In genomic region chr15:83106994-83107840, GRCh38 we compare ENCODE assay signal across 8 cellular contexts. TPM values are rescaled to one million over a fixed set of nuclear protein-coding genes. Genes with fewer than 3 reads are reported as not detected.
DNase-seq lines count a peak whose midpoint lies in the region; ATAC-seq and TF ChIP-seq lines count a peak whose summit lies in the region.

TM6SF1 (plus strand) TSS chr15:83107645; CDS start chr15:83107681, 36 bp downstream.

- no peak within 1 kb of the TSS for H3K27ac ChIP-seq in prostate gland

- no peak for TF ChIP-seq POLR2A in prostate gland (IDR thresholded peaks at IDR 0.05)

- peaks cover 16% of the 10 kb centered on the region for H3K4me1 Mint-ChIP-seq in activated naive CD4-positive, alpha-beta T cell treated with anti-CD3 and anti-CD28 coated beads for 36 hours (ENCODE audit: low read depth)

- no peaks in the 10 kb centered on the region for H3K9me3 Mint-ChIP-seq in activated naive CD4-positive, alpha-beta T cell treated with anti-CD3 and anti-CD28 coated beads for 36 hours

- peak; percentile 56 for ATAC-seq in HG03432 (IDR thresholded peaks at IDR 0.05; ENCODE audit: unreplicated experiment)
- ATAC-seq in left cardiac atrium: peak; percentile 48 to 72
- ATAC-seq in GM21447 (IDR thresholded peaks at IDR 0.05; ENCODE audit: unreplicated experiment): no peak

- H3K27me3 ChIP-seq in prostate gland (replicated peaks; ENCODE audit: insufficient read depth): no peaks in the 10 kb centered on the region

- peak within 1 kb of the TSS; percentile 33 to 37 for H3K4me3 ChIP-seq in prostate gland

- intact Hi-C loops in activated naive CD4-positive, alpha-beta T cell treated with anti-CD3 and anti-CD28 coated beads for 36 hours (cut with micrococcal nuclease): loop anchor here (5.0 to 10.0 kb wide), 2 partner anchors 62 to 100 kb away; partner anchors contain the start of gene HDGFL3
- intact Hi-C loops in left cardiac atrium (cut with DNase I) (loop anchor here in 1 of 2 donors (5.0 kb wide), 1 partner anchor 95 kb away; the partner anchor contains the start of gene C15orf40), prostate gland (cut with DNase I) (no loop called here)

- 1% methylated on average over 86 of the region's 97 CpGs for WGBS in prostate gland

- H3K27ac Mint-ChIP-seq in activated naive CD4-positive, alpha-beta T cell treated with anti-CD3 and anti-CD28 coated beads for 36 hours: no peak within 1 kb of the TSS

- H3K36me3 ChIP-seq in prostate gland: no peaks in the 10 kb centered on the region

- DNase-seq in DMS 273 (lab: John Stamatoyannopoulos, UW; ENCODE audit: unreplicated experiment) (peak; percentile 69), DMS 273 treated with DMSO at 0.1 percent for 48 hours (lab: John Stamatoyannopoulos, UW) (no peak), left cardiac atrium (peak; percentile 52), prostate gland (ENCODE audit: low spot score) (no peak), epidermal melanocyte (ENCODE audit: insufficient read length, low spot score) (no peak)
- peak; percentile 13 for DNase-seq in activated naive CD4-positive, alpha-beta T cell treated with anti-CD3 and anti-CD28 coated beads for 36 hours

- no peaks in the 10 kb centered on the region for H3K4me1 ChIP-seq in prostate gland (replicated peaks)

- no peaks in the 10 kb centered on the region for H3K9me3 ChIP-seq in prostate gland

- CTCF ChIA-PET in activated naive CD4-positive, alpha-beta T cell treated with anti-CD3 and anti-CD28 coated beads for 36 hours (lab: Charles Lee): no interaction called here

- no peaks in the 10 kb centered on the region for H3K36me3 Mint-ChIP-seq in activated naive CD4-positive, alpha-beta T cell treated with anti-CD3 and anti-CD28 coated beads for 36 hours (ENCODE audit: low read depth)

- H3K4me3 Mint-ChIP-seq in activated naive CD4-positive, alpha-beta T cell treated with anti-CD3 and anti-CD28 coated beads for 36 hours: peak within 1 kb of the TSS; percentile 81

- TF ChIP-seq CTCF in prostate gland (IDR thresholded peaks at IDR 0.05): no peak

- H3K27me3 Mint-ChIP-seq in activated naive CD4-positive, alpha-beta T cell treated with anti-CD3 and anti-CD28 coated beads for 36 hours (ENCODE audit: low read depth): peaks cover 59% of the 10 kb centered on the region

RNA-seq across cellular contexts. Expression of gene TM6SF1, which starts in this region (rescaled TPM):
- total RNA-seq in activated naive CD4-positive, alpha-beta T cell treated with anti-CD3 and anti-CD28 coated beads for 36 hours: 1 to 10 TPM; 1.7 to 3.4 TPM
- total RNA-seq in left cardiac atrium (10 to 100 TPM; 19.0 to 33.0 TPM), prostate gland (1 to 10 TPM; 1.3 to 4.7 TPM)

Comparison
In these comparisons a context has a peak if more than half of its experiments do, and no peak if none do; other contexts are left out.
1. DNase-seq: peak in DMS 273 (single experiment), activated naive CD4-positive, alpha-beta T cell treated with anti-CD3 and anti-CD28 coated beads for 36 hours (single experiment) and left cardiac atrium (single experiment); none in DMS 273 treated with DMSO at 0.1 percent for 48 hours (single experiment), prostate gland (single experiment) and epidermal melanocyte (single experiment).